13 cellular contexts compared by ENCODE assay signal in the genomic region with DNA sequence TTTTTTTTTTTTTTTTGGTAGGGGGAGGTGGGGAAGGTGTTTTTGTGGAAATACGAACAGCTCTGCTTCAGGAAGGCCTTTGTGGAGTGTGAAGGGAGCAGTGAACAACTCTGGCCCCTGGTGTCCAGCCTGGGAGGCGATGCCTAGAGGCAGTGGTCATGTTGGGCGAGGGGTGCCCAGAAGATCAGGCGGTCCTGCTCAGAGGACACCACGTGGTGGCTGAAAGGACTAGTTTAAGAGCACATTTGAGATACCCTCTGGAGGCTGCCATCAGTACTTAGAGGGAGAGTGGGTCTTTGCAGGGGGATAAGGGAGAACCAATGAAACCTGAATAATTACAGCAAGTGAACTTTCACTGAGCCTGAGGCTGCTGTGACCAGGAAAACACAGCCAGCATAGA.
"Had no signal": no experiment of that assay in that cellular context is flagged by ENCODE, and none has a peak within 500 bp of the region (broad histone marks: within the 10 kb centered on the region; RNA-seq: fewer than 3 reads in every experiment).

No MANE protein-coding gene starts in this region.

- DNase-seq: activated CD4-positive, alpha-beta T cell treated with anti-CD3 and anti-CD28 coated beads, Interleukin-2, amount 50 U/mL, for 1 hour; activated CD8-positive, alpha-beta memory T cell treated with anti-CD3 and anti-CD28 coated beads, Interleukin-2, amount 10 ng/mL, durations not matched to agents 7 days and 5 days; activated gamma-delta T cell; activated T-cell treated with anti-CD3 and anti-CD28 coated beads, Interleukin-2, amount 50 U/mL, for 24 hours; foreskin melanocyte; pancreas; sigmoid colon; stomach; testis had no signal

- H3K36me3 ChIP-seq: pancreas, sigmoid colon, spleen, stomach had no signal

- H3K4me3 Mint-ChIP-seq: activated CD8-positive, alpha-beta memory T cell treated with anti-CD3 and anti-CD28 coated beads, Interleukin-2, amount 10 ng/mL, durations not matched to agents 7 days and 5 days; activated T-cell treated with anti-CD3 and anti-CD28 coated beads, Interleukin-2, amount 50 U/mL, for 24 hours; neural crest cell; T-helper 2 cell treated with Interferon-gamma antibody and Interleukin-4, amounts not matched to agents 5 μg/mL and 100 μg/mL, for 36 hours had no signal

- H3K27ac Mint-ChIP-seq: activated CD8-positive, alpha-beta memory T cell treated with anti-CD3 and anti-CD28 coated beads, Interleukin-2, amount 10 ng/mL, durations not matched to agents 7 days and 5 days; activated naive CD4-positive, alpha-beta T cell treated with anti-CD3 and anti-CD28 coated beads, Interleukin-2, amount 50 U/mL, for 72 hours; activated T-cell treated with anti-CD3 and anti-CD28 coated beads, Interleukin-2, amount 50 U/mL, for 24 hours had no signal

- H3K27ac ChIP-seq: sigmoid colon, spleen, testis had no signal

- H3K36me3 Mint-ChIP-seq: activated CD8-positive, alpha-beta memory T cell treated with anti-CD3 and anti-CD28 coated beads, Interleukin-2, amount 10 ng/mL, durations not matched to agents 7 days and 5 days; activated naive CD4-positive, alpha-beta T cell treated with anti-CD3 and anti-CD28 coated beads, Interleukin-2, amount 50 U/mL, for 72 hours had no signal

- H3K9me3 Mint-ChIP-seq: activated naive CD4-positive, alpha-beta T cell treated with anti-CD3 and anti-CD28 coated beads, Interleukin-2, amount 50 U/mL, for 72 hours; activated T-cell treated with anti-CD3 and anti-CD28 coated beads, Interleukin-2, amount 50 U/mL, for 24 hours; neural crest cell; T-helper 2 cell treated with Interferon-gamma antibody and Interleukin-4, amounts not matched to agents 5 μg/mL and 100 μg/mL, for 36 hours had no signal

- H3K27me3 ChIP-seq: pancreas, sigmoid colon, spleen, stomach, testis had no signal

- H3K4me3 ChIP-seq: pancreas, sigmoid colon, spleen, stomach, testis had no signal

- H3K4me1 ChIP-seq: sigmoid colon, testis had no signal

- ATAC-seq: activated CD8-positive, alpha-beta memory T cell treated with anti-CD3 and anti-CD28 coated beads, Interleukin-2, amount 10 ng/mL, durations not matched to agents 7 days and 5 days; activated naive CD4-positive, alpha-beta T cell treated with anti-CD3 and anti-CD28 coated beads, Interleukin-2, amount 50 U/mL, for 72 hours had no signal

- H3K27me3 Mint-ChIP-seq: activated T-cell treated with anti-CD3 and anti-CD28 coated beads, Interleukin-2, amount 50 U/mL, for 24 hours had no signal

- H3K9me3 ChIP-seq: pancreas, sigmoid colon, spleen, stomach, testis had no signal
